28 cellular contexts compared by ENCODE assay signal in genomic region chr1:200775850-200776249, GRCh38. TPM values are rescaled to one million over a fixed set of nuclear protein-coding genes. Genes with fewer than 3 reads are reported as not detected.
DNase-seq lines count a peak whose midpoint lies in the region; ATAC-seq, FAIRE-seq and TF ChIP-seq lines count a peak whose summit lies in the region.
"Had no signal": no experiment of that assay in that cellular context is flagged by ENCODE, and none has a peak within 500 bp of the region (broad histone marks: within the 10 kb centered on the region; RNA-seq: fewer than 3 reads in every experiment).

No MANE protein-coding gene starts in this region.

- DNase-seq in GM23248 (peak; percentile 51), GM12878 (ENCODE audit: low read depth, low spot score) (no peak), fibroblast of villous mesenchyme (ENCODE audit: low read depth) (peak; percentile 28), EL (no peak), BE2C (no peak), NCI-H1105 (lab: John Stamatoyannopoulos, UW) (no peak)
- DNase-seq: activated CD4-positive, alpha-beta T cell treated with anti-CD3 and anti-CD28 coated beads for 4 hours; activated T-cell treated with anti-CD3 and anti-CD28 coated beads, Interleukin-2, amount 50 U/mL, for 24 hours; CD4-positive, alpha-beta memory T cell; DMS 273 treated with DMSO at 0.1 percent for 48 hours; foreskin keratinocyte; left lung; MG63; naive thymus-derived CD4-positive, alpha-beta T cell; NCI-H1417 treated with DMSO at 0.1 percent for 48 hours; NCI-H2107; NCI-H524; NK-92 treated with Interleukin-12 subunit alpha and Interleukin-12 subunit beta, amount 100 ng/mL, for 24 hours; occipital lobe; PC-9; spleen; stimulated activated CD4-positive, alpha-beta T cell treated with anti-CD3 and anti-CD28 coated beads, Interleukin-2, amount 100 ng/mL, for 48 hours; T-helper 1 cell had no signal

- no peak for TF ChIP-seq POLR2A in GM12878 (IDR thresholded peaks at IDR 0.05; ENCODE audit: low read depth, low read length)

- RAD21 ChIA-PET in GM12878 (lab: Charles Lee; ENCODE audit: unreplicated experiment): interaction anchor here (0.7 to 3.3 kb wide), 10 partner anchors 23 to 154 kb away, joined by 3 to 16 read pairs (median 4); partner anchors contain the start of gene DDX59

- H2AFZ ChIP-seq in GM23248 (no peak overlapping the region), GM12878 (ENCODE audit: control insufficient read depth, low read depth, low read length) (no peak overlapping the region)
- H2AFZ ChIP-seq: hepatocyte, PC-9 had no signal

- no peak for TF ChIP-seq EP300 in GM12878 (IDR thresholded peaks at IDR 0.05; ENCODE audit: borderline replicate concordance in 1 of 2, control insufficient read depth in 1 of 2, low read depth in 2 of 2, low read length in 2 of 2)

- TF ChIP-seq RAD21 in GM12878 (IDR thresholded peaks at IDR 0.05; ENCODE audit: insufficient read depth, low read depth, low read length): no peak

- no peak overlapping the region for H3K4me3 ChIP-seq in GM23248
- H3K4me3 ChIP-seq in GM12878: no peak overlapping the region
- H3K4me3 ChIP-seq in fibroblast of villous mesenchyme (ENCODE audit: low read depth, low read length): no peak overlapping the region
- no peak overlapping the region for H3K4me3 ChIP-seq in subcutaneous abdominal adipose tissue (ENCODE audit: low read depth in 1 of 5, low read length in 5 of 5)
- H3K4me3 ChIP-seq in BE2C (ENCODE audit: low read depth, low read length): no peak overlapping the region
- H3K4me3 ChIP-seq: hepatocyte, left lung, MG63, PC-9, spleen had no signal

- CTCF ChIA-PET in GM12878 (lab: Yijun Ruan, JAX): interaction anchor here (0.6 to 6.5 kb wide), 10 partner anchors 10 to 592 kb away, joined by 3 to 45 read pairs (median 4); no protein-coding TSS in a partner anchor

- H3K36me3 ChIP-seq in GM23248 (ENCODE audit: low read depth) (peaks cover 4% of the 10 kb centered on the region; the same call in 1 of the 2 replicates), GM12878 (ENCODE audit: control insufficient read depth in 2 of 2, insufficient read depth in 2 of 2, low read length in 1 of 2) (peaks cover 0 to 3% of the 10 kb centered on the region in 2 experiments; a peak in 1 of 4 replicates), subcutaneous abdominal adipose tissue (ENCODE audit: control insufficient read depth in 5 of 5, insufficient read depth in 5 of 5, low read length in 5 of 5) (peaks cover 0 to under 1% (median 0%) of the 10 kb centered on the region in 5 donors), BE2C (peaks cover 10% of the 10 kb centered on the region)
- H3K36me3 ChIP-seq: left lung, spleen had no signal

- FAIRE-seq in GM12878 (lab: Jason Lieb, UNC): no peak
- FAIRE-seq: bronchial epithelial cell, GM18507 had no signal

- H3K27ac ChIP-seq in GM23248 (peak overlapping the region; percentile 43), GM12878 (ENCODE audit: control insufficient read depth, insufficient read depth) (peak overlapping the region; percentile 29), subcutaneous abdominal adipose tissue (ENCODE audit: low read depth, low read length) (peak overlapping the region; percentile 79)
- H3K27ac ChIP-seq: foreskin keratinocyte, hepatocyte, left lung had no signal

- H3K9ac ChIP-seq in GM23248: no peak overlapping the region
- H3K9ac ChIP-seq in GM12878 (ENCODE audit: control insufficient read depth, insufficient read depth, low read length): no peak overlapping the region
- H3K9ac ChIP-seq in subcutaneous abdominal adipose tissue (ENCODE audit: low read length in 5 of 5): no peak overlapping the region

- H4K20me1 ChIP-seq in GM23248 (ENCODE audit: insufficient read depth) (no peaks in the 10 kb centered on the region; the same call in 1 of the 2 replicates), GM12878 (ENCODE audit: control insufficient read depth, insufficient read depth) (no peaks in the 10 kb centered on the region)

- POLR2A ChIA-PET in GM12878 (lab: Charles Lee): interaction anchor here (0.7 to 2.2 kb wide), 8 partner anchors 10 to 242 kb away, joined by 3 to 12 read pairs (median 4); no protein-coding TSS in a partner anchor

- H3K79me2 ChIP-seq in GM23248 (ENCODE audit: insufficient read depth): peaks cover 96% of the 10 kb centered on the region
- peaks cover 4% of the 10 kb centered on the region for H3K79me2 ChIP-seq in GM12878 (ENCODE audit: control insufficient read depth, insufficient read depth, low read length)

- H3K4me1 ChIP-seq in GM23248 (ENCODE audit: insufficient read depth) (peaks cover 34% of the 10 kb centered on the region), GM12878 (ENCODE audit: control insufficient read depth, insufficient read depth, low read length) (peaks cover 29% of the 10 kb centered on the region), subcutaneous abdominal adipose tissue (ENCODE audit: control insufficient read depth in 5 of 5, insufficient read depth in 5 of 5, low read length in 5 of 5) (peaks cover 0 to 35% (median 32%) of the 10 kb centered on the region in 5 donors), BE2C (peaks cover 6% of the 10 kb centered on the region)

- SMC1A ChIA-PET in GM12878 (lab: Charles Lee; ENCODE audit: uncharacterized antibody, unreplicated experiment): interaction anchor here (0.6 to 4.1 kb wide), 26 partner anchors 13 to 497 kb away, joined by 3 to 20 read pairs (median 4); partner anchors contain the start of gene DDX59

- in situ Hi-C loops in GM23248 (cut with MboI) (no loop called here), GM12878 (cut with MboI) (no loop called here)

- H3K9me2 ChIP-seq in GM23248 (ENCODE audit: insufficient read depth): no peaks in the 10 kb centered on the region

- no TSS peak for BruUV-seq in GM12878 (replicated peaks; lab: Mats Ljungman, UMichigan)

- H3K27me3 ChIP-seq in GM23248 (replicated peaks; ENCODE audit: insufficient read depth) (no peaks in the 10 kb centered on the region), GM12878 (replicated peaks in 1 of 2; ENCODE audit: control insufficient read depth in 2 of 2, insufficient read depth in 2 of 2, low read length in 1 of 2) (no peaks in the 10 kb centered on the region), subcutaneous abdominal adipose tissue (ENCODE audit: control insufficient read depth in 5 of 5, insufficient read depth in 4 of 5, low read length in 5 of 5) (no peaks in the 10 kb centered on the region), BE2C (no peaks in the 10 kb centered on the region)
- H3K27me3 ChIP-seq: foreskin keratinocyte, hepatocyte, left lung, MG63, spleen had no signal

- no peak for TF ChIP-seq CTCF in GM12878 (IDR thresholded peaks at IDR 0.05 in 2 of 3, conservative IDR thresholded peaks at IDR 0.05 in 1 of 3; ENCODE audit: control insufficient read depth in 2 of 3, extremely low read depth in 1 of 3, insufficient read depth in 1 of 3, low read depth in 3 of 3, low read length in 3 of 3)
- TF ChIP-seq CTCF in fibroblast of villous mesenchyme (IDR thresholded peaks at IDR 0.05; ENCODE audit: insufficient read depth, low read depth, low read length): no peak
- TF ChIP-seq CTCF in BE2C (IDR thresholded peaks at IDR 0.05; ENCODE audit: low read depth, low read length): no peak

- H3F3A ChIP-seq in GM23248 (ENCODE audit: insufficient read depth): peaks cover 38% of the 10 kb centered on the region

- intact Hi-C loops in GM12878 (cut with micrococcal nuclease; ENCODE audit: unreplicated experiment): no loop called here

- no peaks in the 10 kb centered on the region for H3K9me3 ChIP-seq in GM23248 (ENCODE audit: low read depth)
- H3K9me3 ChIP-seq in GM12878 (replicated peaks; ENCODE audit: control insufficient read depth, insufficient read depth, low read length): no peaks in the 10 kb centered on the region
- H3K9me3 ChIP-seq in subcutaneous abdominal adipose tissue (ENCODE audit: control insufficient read depth in 5 of 5, low read length in 5 of 5): no peaks in the 10 kb centered on the region
- H3K9me3 ChIP-seq in BE2C: no peaks in the 10 kb centered on the region
- H3K9me3 ChIP-seq: left lung, MG63, spleen had no signal

- H3K4me2 ChIP-seq in GM23248 (ENCODE audit: unreplicated experiment): no peak overlapping the region
- H3K4me2 ChIP-seq in GM12878 (ENCODE audit: control insufficient read depth, insufficient read depth): no peak overlapping the region
- H3K4me2 ChIP-seq: hepatocyte, PC-9 had no signal

- no peak for ATAC-seq in GM12878
- ATAC-seq: foreskin keratinocyte; left lung; naive thymus-derived CD4-positive, alpha-beta T cell; stimulated activated effector memory CD8-positive, alpha-beta T cell treated with anti-CD3 and anti-CD28 coated beads, Interleukin-12 subunit alpha, Interleukin-12 subunit beta, amount 100 ng/mL, for 72 hours had no signal

TF ChIP-seq in GM12878, 131 proteins besides CTCF, POLR2A, EP300 and RAD21:
- TF ChIP-seq SIN3A (IDR thresholded peaks at IDR 0.05; ENCODE audit: low read depth, low read length): no peak
- TF ChIP-seq RCOR1 (conservative IDR thresholded peaks at IDR 0.05; ENCODE audit: low read depth, low read length): no peak
- no peak for TF ChIP-seq TAF1 (IDR thresholded peaks at IDR 0.05; ENCODE audit: borderline replicate concordance, low read depth, low read length)
- TF ChIP-seq GABPA (IDR thresholded peaks at IDR 0.05; ENCODE audit: low read depth): no peak

RNA-seq across cellular contexts. Expression of gene CAMSAP2, which starts 37.2 kb away (rescaled TPM):
- total RNA-seq in GM23248 (2014; rRNA removed; shearing (Covaris generic)): 28.7 and 52.6 TPM in 2 replicates
- 9.9 and 10.9 TPM in 2 replicates for polyA plus RNA-seq in GM23248 (2016; fragmentation: Nextera tagmentation; extraction: Ambion mirVana)
- 65.0 and 65.6 TPM in 2 replicates for total RNA-seq in GM12878 (2013; cell fraction: nucleolus; rRNA removed)
- 11.1 and 13.3 TPM in 2 replicates for total RNA-seq in GM12878 (2014; rRNA removed)
- total RNA-seq in GM12878 (2014; rRNA removed; fragmentation: Illumina TruSeq; extraction: Trizol): 19.8 and 20.1 TPM in 2 replicates
- total RNA-seq in GM12878 (2021): 16.7 and 17.2 TPM in 2 replicates
- polyA plus RNA-seq in GM12878 (2011; ENCODE audit: low read depth): 2.8 TPM
- 8.6 and 11.8 TPM in 2 replicates for polyA plus RNA-seq in GM12878 (2011; rRNA removed)
- polyA plus RNA-seq in GM12878 (2011; cell fraction: cytosol; rRNA removed): 2.5 and 2.7 TPM in 2 replicates
- polyA plus RNA-seq in GM12878 (2011; cell fraction: nucleus; rRNA removed): 7.9 and 8.3 TPM in 2 replicates
- 4.8 and 8.3 TPM in 2 replicates for polyA plus RNA-seq in GM12878 (2012)
- polyA plus RNA-seq in GM12878 (2014; fragmentation: Illumina TruSeq; extraction: Trizol): 18.1 and 21.3 TPM in 2 replicates
- 1 to 10 TPM; 5.0 to 6.4 TPM for polyA plus RNA-seq in GM12878 (2014; fragmentation: Nextera tagmentation; extraction: Ambion mirVana)
- polyA plus RNA-seq in GM12878 (2014; rRNA removed): 6.7 and 7.5 TPM in 2 replicates
- polyA plus RNA-seq in GM12878 (2016; fragmentation: Nextera tagmentation; extraction: Ambion mirVana): 1 to 10 TPM; 3.9 to 6.1 TPM
- 10.9 and 15.0 TPM in 2 replicates for polyA minus RNA-seq in GM12878 (2011; rRNA and poly(A)+ RNA removed)
- 4.1 and 4.8 TPM in 2 replicates for polyA minus RNA-seq in GM12878 (2011; cell fraction: cytosol; rRNA and poly(A)+ RNA removed)
- polyA minus RNA-seq in GM12878 (2011; cell fraction: nucleus; rRNA and poly(A)+ RNA removed): 7.3 and 13.8 TPM in 2 replicates
- total RNA-seq in fibroblast of villous mesenchyme: 44.8 and 55.7 TPM in 2 replicates
- polyA plus RNA-seq in BE2C (2012; ENCODE audit: insufficient read depth, insufficient read length, low read depth): 27.5 TPM

Comparison
In these comparisons a context has a peak if more than half of its experiments do, and no peak if none do; other contexts are left out.
1. DNase-seq: peak in GM23248 (single experiment) and fibroblast of villous mesenchyme (single experiment); none in GM12878 (single experiment), EL (single experiment), BE2C (single experiment) and NCI-H1105 (single experiment).
2. H3K27ac ChIP-seq: peak in every context shown above with its lines; median percentile 79 in subcutaneous abdominal adipose tissue; 43 in GM23248; 29 in GM12878.